ENCODE assay signal across 8 cellular contexts in the genomic region with DNA sequence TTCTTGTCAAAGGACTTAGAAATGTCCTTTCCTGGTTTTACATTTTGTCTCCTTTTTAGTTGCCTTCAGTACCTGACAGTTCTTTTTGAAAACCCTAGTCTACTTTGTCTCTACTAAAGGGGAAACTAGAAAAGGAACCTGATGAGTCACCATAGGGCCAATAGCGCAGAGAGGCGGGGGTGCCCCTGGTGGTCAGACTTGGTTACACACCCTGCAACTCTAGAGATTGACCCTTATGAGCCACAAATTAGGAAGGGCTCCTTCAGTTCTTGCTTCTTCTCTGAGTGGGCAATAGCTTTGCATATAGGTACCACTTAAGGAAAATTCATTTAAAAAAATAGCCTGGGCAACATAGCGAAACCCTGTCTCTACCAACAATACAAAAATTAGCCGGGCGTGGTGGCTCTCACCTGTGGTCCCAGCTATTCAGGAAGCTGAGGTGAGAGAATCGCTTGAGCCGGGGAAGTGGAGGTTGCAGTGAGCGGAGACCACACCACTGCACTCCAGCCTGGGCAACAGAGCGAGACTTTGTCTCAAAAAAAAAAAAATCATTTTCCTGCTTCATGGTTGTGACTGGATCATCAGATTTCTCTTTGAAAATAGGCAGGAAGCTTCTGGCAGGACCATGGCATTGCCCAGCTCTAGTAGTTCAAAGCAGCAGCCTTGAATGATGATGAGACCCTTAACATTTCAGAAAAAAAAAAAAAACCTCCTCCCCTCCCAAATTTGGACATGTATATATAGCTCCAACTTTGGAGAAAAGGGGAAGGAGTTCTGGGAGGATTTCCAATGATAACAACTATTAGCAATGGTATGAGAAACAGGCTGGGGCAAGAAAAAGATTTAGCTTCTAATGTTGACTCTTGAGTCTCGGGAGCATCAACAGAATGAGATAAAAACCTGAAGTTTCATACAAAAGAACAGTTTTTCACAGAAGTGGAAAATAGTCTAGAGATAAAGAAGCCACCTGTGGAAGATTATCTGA. TPM values are rescaled to one million over a fixed set of nuclear protein-coding genes. Genes with fewer than 3 reads are reported as not detected.
DNase-seq lines count a peak whose midpoint lies in the region; ATAC-seq and TF ChIP-seq lines count a peak whose summit lies in the region.

No MANE protein-coding gene starts in this region.

- no peaks in the 10 kb centered on the region for H3K27me3 Mint-ChIP-seq in activated CD4-positive, alpha-beta T cell treated with anti-CD3 and anti-CD28 coated beads, Interleukin-2, amount 10 ng/mL, durations not matched to agents 24 days and 14 days

- peak overlapping the region; percentile 16 for H3K27ac Mint-ChIP-seq in activated CD4-positive, alpha-beta T cell treated with anti-CD3 and anti-CD28 coated beads, Interleukin-2, amount 10 ng/mL, durations not matched to agents 24 days and 14 days

- in situ Hi-C loops in GM13976 (cut with MboI; ENCODE audit: low sequenced_read_pairs, unreplicated experiment): loop anchor here (10.0 kb wide), 1 partner anchor 77 kb away; the partner anchor contains the start of gene ZBTB38

- H3K4me1 Mint-ChIP-seq in activated CD4-positive, alpha-beta T cell treated with anti-CD3 and anti-CD28 coated beads, Interleukin-2, amount 10 ng/mL, durations not matched to agents 24 days and 14 days: peaks cover 13% of the 10 kb centered on the region

- H3K4me3 Mint-ChIP-seq in activated CD4-positive, alpha-beta T cell treated with anti-CD3 and anti-CD28 coated beads, Interleukin-2, amount 10 ng/mL, durations not matched to agents 24 days and 14 days: no peak overlapping the region

- H3K36me3 Mint-ChIP-seq in activated CD4-positive, alpha-beta T cell treated with anti-CD3 and anti-CD28 coated beads, Interleukin-2, amount 10 ng/mL, durations not matched to agents 24 days and 14 days (ENCODE audit: low read depth): peaks cover 31% of the 10 kb centered on the region

- intact Hi-C loops in activated CD4-positive, alpha-beta T cell treated with anti-CD3 and anti-CD28 coated beads, Interleukin-2, amount 10 ng/mL, durations not matched to agents 24 days and 14 days (cut with micrococcal nuclease): loop anchor here (1.0 to 5.0 kb wide), 5 partner anchors 27 to 211 kb away; partner anchors contain the start of gene PXYLP1

- DNase-seq in 8988T (peak; percentile 59), GM13976 (ENCODE audit: low spot score) (peak; percentile 78), NCI-H1694 treated with DMSO at 0.1 percent for 48 hours (lab: John Stamatoyannopoulos, UW) (peak; percentile 36), coronary artery (ENCODE audit: low spot score) (no peak), medulla oblongata (ENCODE audit: extremely low spot score) (peak; percentile 75)
- DNase-seq in activated CD4-positive, alpha-beta T cell treated with anti-CD3 and anti-CD28 coated beads, Interleukin-2, amount 10 ng/mL, durations not matched to agents 24 days and 14 days: peak; percentile 90
- DNase-seq in stimulated activated CD8-positive, alpha-beta memory T cell treated with anti-CD3 and anti-CD28 coated beads, Interleukin-15, amount 100 ng/mL, for 48 hours (ENCODE audit: low read depth in 2 of 2): peak; percentile 63 to 64

- H3K4me3 ChIP-seq in coronary artery: peak overlapping the region; percentile 40

- no peaks in the 10 kb centered on the region for H3K9me3 Mint-ChIP-seq in activated CD4-positive, alpha-beta T cell treated with anti-CD3 and anti-CD28 coated beads, Interleukin-2, amount 10 ng/mL, durations not matched to agents 24 days and 14 days

- ATAC-seq in HG02798 (IDR thresholded peaks at IDR 0.05; ENCODE audit: poor library complexity, unreplicated experiment): peak; percentile 93

- TF ChIP-seq CTCF in GM13976 (IDR thresholded peaks at IDR 0.05; ENCODE audit: borderline replicate concordance, control extremely low read depth, extremely low read depth, insufficient read depth, missing control alignments): peak; percentile 65
- no peak for TF ChIP-seq CTCF in coronary artery (IDR thresholded peaks at IDR 0.05)

- H3K27ac ChIP-seq in coronary artery: peak overlapping the region; percentile 75 to 87

RNA-seq across cellular contexts. Expression of gene RASA2, which starts 45.2 kb away (rescaled TPM):
- total RNA-seq in activated CD4-positive, alpha-beta T cell treated with anti-CD3 and anti-CD28 coated beads, Interleukin-2, amount 10 ng/mL, durations not matched to agents 24 days and 14 days: 28.0 and 30.2 TPM in 2 replicates
